ENCODE assay signal across 8 cellular contexts in the genomic region with DNA sequence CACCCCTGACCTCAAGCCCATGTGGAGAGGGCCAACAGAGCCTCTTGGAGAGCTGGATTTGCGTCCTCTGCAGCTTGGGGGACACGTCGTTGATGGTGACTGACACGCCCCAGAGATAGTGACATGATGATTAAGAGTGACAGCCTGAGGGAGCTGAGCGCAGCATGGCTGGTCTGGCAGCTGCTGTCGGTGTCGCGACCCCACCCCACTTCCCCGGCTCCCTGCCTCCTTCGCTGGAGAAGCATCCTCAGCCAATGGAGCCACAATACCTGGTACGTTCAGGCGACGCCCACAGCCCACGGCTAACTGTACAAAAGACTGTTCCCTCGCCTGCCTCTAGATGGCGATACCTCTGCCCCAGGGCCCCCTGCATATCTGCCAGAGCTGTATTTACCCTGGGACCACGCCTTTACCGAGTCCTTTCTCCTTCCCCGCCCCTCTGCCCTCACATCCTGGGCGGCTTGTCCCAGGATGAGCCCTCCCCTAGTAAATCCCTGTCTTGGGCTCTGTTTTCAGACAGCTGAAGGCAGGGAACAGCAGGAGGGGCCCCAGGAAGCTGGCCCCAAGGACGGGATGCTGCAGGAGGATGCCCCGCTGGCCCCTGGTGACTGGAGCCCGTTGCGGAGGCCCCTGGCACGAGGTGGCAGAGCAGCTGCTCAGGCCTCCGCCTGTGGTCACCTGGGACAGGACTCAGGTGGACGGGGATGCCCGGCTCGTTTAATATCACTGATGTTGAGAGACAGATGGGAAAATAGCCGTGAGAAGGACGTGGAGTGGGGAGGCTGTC.
DNase-seq lines count a peak whose midpoint lies in the region; ATAC-seq and TF ChIP-seq lines count a peak whose summit lies in the region.

No MANE protein-coding gene starts in this region.

- H3K27ac ChIP-seq in cingulate gyrus (ENCODE audit: low read depth, low read length): peak overlapping the region; percentile 87

- H3K36me3 Mint-ChIP-seq in activated CD4-positive, alpha-beta T cell treated with anti-CD3 and anti-CD28 coated beads for 36 hours (ENCODE audit: low read depth): no peaks in the 10 kb centered on the region

- no peaks in the 10 kb centered on the region for H3K9me3 Mint-ChIP-seq in activated CD4-positive, alpha-beta T cell treated with anti-CD3 and anti-CD28 coated beads for 36 hours (ENCODE audit: low read depth)

- CTCF ChIA-PET in HEK293T (lab: Yijun Ruan, JAX): interaction anchor here (0.6 to 3.5 kb wide), 22 partner anchors 8 to 203 kb away, joined by 3 to 18 read pairs (median 4); no protein-coding TSS in a partner anchor
- CTCF ChIA-PET in activated CD4-positive, alpha-beta T cell treated with anti-CD3 and anti-CD28 coated beads for 36 hours (lab: Charles Lee): interaction anchor here (0.5 to 3.1 kb wide), 50 partner anchors 8 to 917 kb away, joined by 3 to 24 read pairs (median 4); a partner anchor contains a TSS

- ATAC-seq in activated CD4-positive, alpha-beta T cell treated with anti-CD3 and anti-CD28 coated beads for 36 hours: peak; percentile 93
- ATAC-seq in GM18519 (IDR thresholded peaks at IDR 0.05; ENCODE audit: low FRiP score, unreplicated experiment): no peak

- H3K4me3 Mint-ChIP-seq in activated CD4-positive, alpha-beta T cell treated with anti-CD3 and anti-CD28 coated beads for 36 hours: peak overlapping the region; percentile 67

- intact Hi-C loops in activated CD4-positive, alpha-beta T cell treated with anti-CD3 and anti-CD28 coated beads for 36 hours (cut with DNase I, micrococcal nuclease): loop anchor here (1.0 to 5.0 kb wide), 4 partner anchors 91 to 293 kb away; a partner anchor contains a TSS

- H3K27me3 Mint-ChIP-seq in activated CD4-positive, alpha-beta T cell treated with anti-CD3 and anti-CD28 coated beads for 36 hours: peaks cover 16% of the 10 kb centered on the region

- peak; percentile 61 for DNase-seq in Caki2 (ENCODE audit: low read depth)
- DNase-seq in HEK293T (ENCODE audit: extremely low spot score): peak; percentile 91
- peak; percentile 86 for DNase-seq in NCI-H345 (lab: John Stamatoyannopoulos, UW)
- peak; percentile 87 for DNase-seq in activated CD4-positive, alpha-beta T cell treated with anti-CD3 and anti-CD28 coated beads for 36 hours
- DNase-seq in left kidney (ENCODE audit: low read depth, low spot score): peak; percentile 90
- DNase-seq in stimulated activated CD4-positive, alpha-beta T cell treated with anti-CD3 and anti-CD28 coated beads, Interleukin-2, amount 100 ng/mL, for 4 hours (ENCODE audit: low read depth): peak; percentile 61

- in situ Hi-C loops in Caki2 (cut with HindIII; ENCODE audit: low pct_unique_long_range_greater_than_20kb, low sequenced_read_pairs): no loop called here

- H3K4me1 Mint-ChIP-seq in activated CD4-positive, alpha-beta T cell treated with anti-CD3 and anti-CD28 coated beads for 36 hours: peaks cover 15% of the 10 kb centered on the region

- POLR2A ChIA-PET in HEK293T (lab: Yijun Ruan, JAX): interaction anchor here (0.9 to 1.3 kb wide), 5 partner anchors 10 to 132 kb away, joined by 3 to 4 read pairs (median 3); a partner anchor contains a TSS
- POLR2A ChIA-PET in activated CD4-positive, alpha-beta T cell treated with anti-CD3 and anti-CD28 coated beads for 36 hours (lab: Charles Lee): interaction anchor here (0.7 to 1.0 kb wide), 2 partner anchors 77 to 1059 kb away, joined by 3 read pairs; no protein-coding TSS in a partner anchor

- H3K27ac Mint-ChIP-seq in activated CD4-positive, alpha-beta T cell treated with anti-CD3 and anti-CD28 coated beads for 36 hours: no peak overlapping the region

TF ChIP-seq in HEK293T, 16 proteins besides CTCF, POLR2A, EP300 and RAD21:
- no peak for TF ChIP-seq BHLHE40 (IDR thresholded peaks at IDR 0.05; ENCODE audit: borderline replicate concordance)
- TF ChIP-seq, protein P1, sequence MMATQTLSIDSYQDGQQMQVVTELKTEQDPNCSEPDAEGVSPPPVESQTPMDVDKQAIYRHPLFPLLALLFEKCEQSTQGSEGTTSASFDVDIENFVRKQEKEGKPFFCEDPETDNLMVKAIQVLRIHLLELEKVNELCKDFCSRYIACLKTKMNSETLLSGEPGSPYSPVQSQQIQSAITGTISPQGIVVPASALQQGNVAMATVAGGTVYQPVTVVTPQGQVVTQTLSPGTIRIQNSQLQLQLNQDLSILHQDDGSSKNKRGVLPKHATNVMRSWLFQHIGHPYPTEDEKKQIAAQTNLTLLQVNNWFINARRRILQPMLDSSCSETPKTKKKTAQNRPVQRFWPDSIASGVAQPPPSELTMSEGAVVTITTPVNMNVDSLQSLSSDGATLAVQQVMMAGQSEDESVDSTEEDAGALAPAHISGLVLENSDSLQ (IDR thresholded peaks at IDR 0.05): peak; percentile 83
